19 cellular contexts compared by ENCODE assay signal in the genomic region with DNA sequence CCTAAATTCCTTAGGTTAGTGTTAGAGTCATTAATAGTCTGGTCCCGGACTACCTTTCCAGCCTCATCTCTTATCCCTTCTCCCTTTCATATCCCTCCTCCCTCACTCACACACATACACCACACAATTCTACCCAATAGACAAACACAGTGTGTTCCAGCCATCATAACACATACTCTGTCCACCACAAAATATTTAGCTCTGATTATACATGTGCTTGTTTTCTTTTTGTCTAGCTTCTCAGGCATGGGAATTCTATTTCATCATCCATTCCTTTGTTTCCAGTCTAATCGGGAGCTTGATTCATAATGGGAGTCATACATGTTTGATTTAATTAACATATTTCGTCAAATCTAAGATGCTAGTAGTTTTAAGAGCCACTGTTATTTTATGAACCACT.
A peak's percentile ranks its signal among the peaks of the same experiment; 100 is the strongest.
DNase-seq lines count a peak whose midpoint lies in the region; ATAC-seq and TF ChIP-seq lines count a peak whose summit lies in the region.
"Had no signal": no experiment of that assay in that cellular context is flagged by ENCODE, and none has a peak within 500 bp of the region (broad histone marks: within the 10 kb centered on the region; RNA-seq: fewer than 3 reads in every experiment).

No MANE protein-coding gene starts in this region.

- no peak overlapping the region for H2AFZ ChIP-seq in SK-N-SH (ENCODE audit: low read depth)
- H2AFZ ChIP-seq: GM23248 had no signal

- CTCF ChIA-PET in SK-N-SH (lab: Yijun Ruan, JAX), result interaction anchor here (1.3 to 2.8 kb wide), 4 partner anchors 9 to 197 kb away, joined by 3 to 9 read pairs (median 6); no protein-coding TSS in a partner anchor

- H3K9me2 ChIP-seq in SK-N-SH, result no peaks in the 10 kb centered on the region

- H3F3A ChIP-seq in SK-N-SH (replicated peaks; ENCODE audit: insufficient read depth), result no peaks in the 10 kb centered on the region

- H3K4me2 ChIP-seq in SK-N-SH, result no peak overlapping the region

- DNase-seq in AG10803 (ENCODE audit: low read depth), result peak; percentile 6
- no peak for DNase-seq in SK-N-SH
- DNase-seq in cardiac fibroblast (ENCODE audit: low read depth in 2 of 2), result peak; percentile 24 to 72
- DNase-seq in left lung, result no peak
- DNase-seq in NCI-H524 treated with DMSO at 0.1 percent for 48 hours (lab: John Stamatoyannopoulos, UW), result no peak
- no peak for DNase-seq in mesenteric fat pad (ENCODE audit: low spot score)
- DNase-seq: CD8-positive, alpha-beta memory T cell; DMS79; GM23248; KG1; NCI-H1048; NCI-H2081 treated with DMSO at 0.1 percent for 48 hours; NCI-H510A treated with DMSO at 0.1 percent for 48 hours; SHP77 treated with DMSO at 0.1 percent for 48 hours had no signal

- peaks cover 9 to 16% of the 10 kb centered on the region in 2 experiments; a peak in 3 of 4 replicates for H3K4me1 ChIP-seq in SK-N-SH (ENCODE audit: control insufficient read depth in 1 of 2, insufficient read depth in 2 of 2, low read depth in 1 of 2, low read length in 1 of 2)
- no peaks in the 10 kb centered on the region for H3K4me1 ChIP-seq in left lung

- H3K27ac ChIP-seq in SK-N-SH (ENCODE audit: low read depth in 2 of 2, low read length in 1 of 2) (peak overlapping the region; percentile 6 to 92), left lung (no peak overlapping the region)
- H3K27ac ChIP-seq: BLaER1 treated with 17β-estradiol and CSF1 and Interleukin-3, amounts not matched to agents 10 nM and 100 nM; GM23248 had no signal

- H4K20me1 ChIP-seq in SK-N-SH (ENCODE audit: insufficient read depth), result no peaks in the 10 kb centered on the region
- H4K20me1 ChIP-seq: BLaER1 treated with 17β-estradiol and CSF1 and Interleukin-3, amounts not matched to agents 10 nM and 100 nM had no signal

- TF ChIP-seq RAD21 in SK-N-SH (IDR thresholded peaks at IDR 0.05; ENCODE audit: low read length), result no peak

- no peak for TF ChIP-seq CTCF in AG10803 (conservative IDR thresholded peaks at IDR 0.05; ENCODE audit: low read length)
- no peak for TF ChIP-seq CTCF in SK-N-SH (IDR thresholded peaks at IDR 0.05)
- no peak for TF ChIP-seq CTCF in cardiac fibroblast (IDR thresholded peaks at IDR 0.05; ENCODE audit: low read depth, low read length)
- TF ChIP-seq CTCF in left lung (IDR thresholded peaks at IDR 0.05), result no peak

- H3K4me3 ChIP-seq in AG10803 (ENCODE audit: low read length) (no peak overlapping the region), SK-N-SH (ENCODE audit: low read depth in 2 of 2, low read length in 1 of 2) (no peak overlapping the region), cardiac fibroblast (replicated peaks in 1 of 2; ENCODE audit: low read depth in 2 of 2, low read length in 2 of 2) (no peak overlapping the region), left lung (no peak overlapping the region)
- H3K4me3 ChIP-seq: BLaER1 treated with 17β-estradiol and CSF1 and Interleukin-3, amounts not matched to agents 10 nM and 100 nM; GM23248 had no signal

- ATAC-seq in left lung (peak; percentile 25), HG02973 (IDR thresholded peaks at IDR 0.05; ENCODE audit: unreplicated experiment) (no peak), GM19023 (IDR thresholded peaks at IDR 0.05; ENCODE audit: unreplicated experiment) (no peak)
- ATAC-seq: HCT116, Panc1 had no signal

- POLR2A ChIA-PET in SK-N-SH (lab: Yijun Ruan, JAX), result interaction anchor here (2.2 kb wide), 1 partner anchor 9 kb away, joined by 5 read pairs; no protein-coding TSS in a partner anchor

- no peak for TF ChIP-seq EP300 in SK-N-SH (IDR thresholded peaks at IDR 0.05; ENCODE audit: borderline replicate concordance in 1 of 2, low read depth in 1 of 2, low read length in 1 of 2)

- no peaks in the 10 kb centered on the region for H3K27me3 ChIP-seq in SK-N-SH (ENCODE audit: insufficient read depth)
- no peaks in the 10 kb centered on the region for H3K27me3 ChIP-seq in left lung
- H3K27me3 ChIP-seq: BLaER1 treated with 17β-estradiol and CSF1 and Interleukin-3, amounts not matched to agents 10 nM and 100 nM had no signal

- H3K79me2 ChIP-seq in SK-N-SH (ENCODE audit: insufficient read depth), result no peaks in the 10 kb centered on the region

- 73% methylated on average over 3 of the region's 3 CpGs for WGBS in SK-N-SH (ENCODE audit: low lambda C conversion rate)

- peaks cover 4% of the 10 kb centered on the region; the same call in 1 of the 2 replicates for H3K9me3 ChIP-seq in SK-N-SH
- H3K9me3 ChIP-seq in left lung, result no peaks in the 10 kb centered on the region

- H3K9ac ChIP-seq in SK-N-SH, result no peak overlapping the region
- H3K9ac ChIP-seq: BLaER1 treated with 17β-estradiol and CSF1 and Interleukin-3, amounts not matched to agents 10 nM and 100 nM; GM23248 had no signal

- intact Hi-C loops in left lung (cut with DNase I), result no loop called here

- H3K36me3 ChIP-seq in SK-N-SH (replicated peaks in 1 of 2; ENCODE audit: control insufficient read depth in 1 of 2, insufficient read depth in 2 of 2, low read length in 1 of 2), result no peaks in the 10 kb centered on the region
- H3K36me3 ChIP-seq in left lung, result no peaks in the 10 kb centered on the region
- H3K36me3 ChIP-seq: BLaER1 treated with 17β-estradiol and CSF1 and Interleukin-3, amounts not matched to agents 10 nM and 100 nM had no signal

TF ChIP-seq in SK-N-SH, 30 proteins besides CTCF, POLR2A, EP300 and RAD21:
- TF ChIP-seq CHD2 (IDR thresholded peaks at IDR 0.05; ENCODE audit: low read length, partially characterized antibody), result no peak
- no peak for TF ChIP-seq RXRA (IDR thresholded peaks at IDR 0.05; ENCODE audit: borderline replicate concordance, low read depth)
- TF ChIP-seq FOSL2 (IDR thresholded peaks at IDR 0.05; ENCODE audit: borderline replicate concordance, low read depth), result no peak
- no peak for TF ChIP-seq GATA2 (CRISPR knock-in tag; IDR thresholded peaks at IDR 0.05)
- no peak for TF ChIP-seq MXI1 (IDR thresholded peaks at IDR 0.05; ENCODE audit: low read depth, low read length)

Comparison
In these comparisons a context has a peak if more than half of its experiments do, and no peak if none do; other contexts are left out.
1. DNase-seq: peak in AG10803 (single experiment) and cardiac fibroblast (2 of 2); none in SK-N-SH (single experiment), left lung (0 of 2), NCI-H524 treated with DMSO at 0.1 percent for 48 hours (single experiment) and mesenteric fat pad (single experiment).
2. H3K27ac ChIP-seq: peak in SK-N-SH (2 of 2); none in left lung (0 of 2).